In genomic region chr19:889662-890295, GRCh38 we compare ENCODE assay signal across 22 cellular contexts. TPM values are rescaled to one million over a fixed set of nuclear protein-coding genes. Genes with fewer than 3 reads are reported as not detected.
A peak's percentile ranks its signal among the peaks of the same experiment; 100 is the strongest.
DNase-seq lines count a peak whose midpoint lies in the region; ATAC-seq, FAIRE-seq and TF ChIP-seq lines count a peak whose summit lies in the region.
"Had no signal": no experiment of that assay in that cellular context is flagged by ENCODE, and none has a peak within 500 bp of the region (broad histone marks: within the 10 kb centered on the region; RNA-seq: fewer than 3 reads in every experiment).

No MANE protein-coding gene starts in this region.

- H3K4me2 ChIP-seq in HepG2 (ENCODE audit: low read depth, low read length): no peak overlapping the region

- ATAC-seq in HepG2 (no peak), right lobe of liver (no peak)
- no peak for ATAC-seq in naive thymus-derived CD8-positive, alpha-beta T cell
- ATAC-seq: PC-3 had no signal

- no peak for TF ChIP-seq POLR2A in HepG2 (IDR thresholded peaks at IDR 0.05; ENCODE audit: insufficient read depth in 1 of 2, low read depth in 2 of 2, low read length in 2 of 2)
- no peak for TF ChIP-seq POLR2A in right lobe of liver (IDR thresholded peaks at IDR 0.05)

- H3K27me3 Mint-ChIP-seq in IgD-negative memory B cell (peaks cover 2% of the 10 kb centered on the region), progenitor cell of endocrine pancreas (no peaks in the 10 kb centered on the region)
- peaks cover 0 to 3% (median 0%) of the 10 kb centered on the region in 5 donors for H3K27me3 Mint-ChIP-seq in naive thymus-derived CD8-positive, alpha-beta T cell

- POLR2A ChIA-PET in HepG2 (lab: Yijun Ruan, JAX) (no interaction called here), A673 (lab: Charles Lee; ENCODE audit: low non-redundant PET) (no interaction called here)
- POLR2A ChIA-PET in naive thymus-derived CD8-positive, alpha-beta T cell (lab: Charles Lee): interaction anchor here (0.8 to 14.3 kb wide), 5 partner anchors 16 to 29 kb away, joined by 4 to 376 read pairs (median 5); partner anchors contain the start of gene KISS1R

- no peak for TF ChIP-seq RAD21 in HepG2 (CRISPR knock-in tag; IDR thresholded peaks at IDR 0.05)

- BruUV-seq in HepG2 (replicated peaks; lab: Mats Ljungman, UMichigan): no TSS peak
- BruUV-seq in A673 (replicated peaks; lab: Mats Ljungman, UMichigan): no TSS peak

- H3K9me3 Mint-ChIP-seq in IgD-negative memory B cell (peaks cover 0 to 2% (median 0%) of the 10 kb centered on the region in 3 donors), progenitor cell of endocrine pancreas (ENCODE audit: low read depth) (no peaks in the 10 kb centered on the region)
- H3K9me3 Mint-ChIP-seq in naive thymus-derived CD8-positive, alpha-beta T cell: no peaks in the 10 kb centered on the region
- H3K9me3 Mint-ChIP-seq: CD14-positive monocyte, H9 had no signal

- intact Hi-C loops in HepG2 (cut with micrococcal nuclease; ENCODE audit: unreplicated experiment) (no loop called here), right lobe of liver (cut with DNase I) (no loop called here), A673 (cut with micrococcal nuclease; ENCODE audit: unreplicated experiment) (no loop called here)

- H3K4me3 ChIP-seq in HepG2 (replicated peaks in 1 of 3; ENCODE audit: insufficient read depth in 1 of 3, low read depth in 2 of 3, low read length in 3 of 3): no peak overlapping the region
- H3K4me3 ChIP-seq in right lobe of liver: no peak overlapping the region
- no peak overlapping the region for H3K4me3 ChIP-seq in A673 (ENCODE audit: low read depth, low read length, poor library complexity, severe bottlenecking)
- H3K4me3 ChIP-seq: SJCRH30 had no signal

- no peaks in the 10 kb centered on the region; the same call in 1 of the 2 replicates for H4K20me1 ChIP-seq in HepG2 (ENCODE audit: insufficient read depth, low read length)

- H3K27ac ChIP-seq in HepG2 (ENCODE audit: extremely low read length, insufficient read depth, low read length) (no peak overlapping the region), right lobe of liver (no peak overlapping the region), A673 (ENCODE audit: low read depth, low read length, poor library complexity, severe bottlenecking) (no peak overlapping the region)
- H3K27ac ChIP-seq: SJCRH30 had no signal

- no peak overlapping the region for H2AFZ ChIP-seq in HepG2 (ENCODE audit: low read length)

- H3K27me3 ChIP-seq in HepG2 (ENCODE audit: control insufficient read depth in 1 of 2, insufficient read depth in 2 of 2, low read length in 2 of 2) (no peaks in the 10 kb centered on the region), right lobe of liver (no peaks in the 10 kb centered on the region), A673 (replicated peaks; ENCODE audit: insufficient read depth, low read depth, low read length, poor library complexity) (no peaks in the 10 kb centered on the region)
- H3K27me3 ChIP-seq: SJCRH30 had no signal

- peaks cover 10% of the 10 kb centered on the region for H3K79me2 ChIP-seq in HepG2 (ENCODE audit: insufficient read depth, low read length)

- TF ChIP-seq CTCF in HepG2 (CRISPR knock-in tag; IDR thresholded peaks at IDR 0.05) (no peak), right lobe of liver (IDR thresholded peaks at IDR 0.05) (no peak), progenitor cell of endocrine pancreas (IDR thresholded peaks at IDR 0.05; ENCODE audit: unreplicated experiment) (no peak), A673 (conservative IDR thresholded peaks at IDR 0.05; ENCODE audit: low read depth, low read length) (no peak)

- H3K9ac ChIP-seq in HepG2 (ENCODE audit: insufficient read depth, low read depth, low read length): no peak overlapping the region

- H3K9me3 ChIP-seq in HepG2 (ENCODE audit: low read length) (no peaks in the 10 kb centered on the region), right lobe of liver (no peaks in the 10 kb centered on the region), A673 (ENCODE audit: low read depth, low read length, poor library complexity, severe bottlenecking) (no peaks in the 10 kb centered on the region)
- H3K9me3 ChIP-seq: SJCRH30 had no signal

- H3K36me3 Mint-ChIP-seq in IgD-negative memory B cell: no peaks in the 10 kb centered on the region
- H3K36me3 Mint-ChIP-seq in naive thymus-derived CD8-positive, alpha-beta T cell: peaks cover 0 to 22% (median 3%) of the 10 kb centered on the region in 3 donors
- H3K36me3 Mint-ChIP-seq in progenitor cell of endocrine pancreas (ENCODE audit: insufficient read depth): peaks cover 5% of the 10 kb centered on the region

- CTCF ChIA-PET in HepG2 (lab: Yijun Ruan, JAX; ENCODE audit: low intra/inter-chr PET ratio, low total read pairs): no interaction called here
- CTCF ChIA-PET in A673 (lab: Charles Lee): no interaction called here

- H3K36me3 ChIP-seq in HepG2 (replicated peaks in 1 of 2; ENCODE audit: control insufficient read depth in 1 of 2, insufficient read depth in 2 of 2, low read length in 2 of 2) (peaks cover 13 to 33% of the 10 kb centered on the region in 2 experiments; a peak in 4 of 5 replicates), right lobe of liver (peaks cover 0 to 9% (median 2%) of the 10 kb centered on the region in 4 donors), A673 (ENCODE audit: insufficient read depth, low read length, poor library complexity, severe bottlenecking) (peaks cover 32% of the 10 kb centered on the region)

- peak overlapping the region in 2 of 3 donors; percentile 94 to 97 for H3K27ac Mint-ChIP-seq in IgD-negative memory B cell
- peak overlapping the region in 6 of 10 donors; percentile 17 to 89 (median 69) for H3K27ac Mint-ChIP-seq in naive thymus-derived CD8-positive, alpha-beta T cell
- H3K27ac Mint-ChIP-seq in progenitor cell of endocrine pancreas: no peak overlapping the region
- H3K27ac Mint-ChIP-seq: H9 had no signal

- no peak for DNase-seq in HepG2 (ENCODE audit: low spot score)
- DNase-seq in right lobe of liver: no peak
- DNase-seq in naive thymus-derived CD8-positive, alpha-beta T cell: no peak
- DNase-seq in progenitor cell of endocrine pancreas (ENCODE audit: low spot score, unreplicated experiment): no peak
- DNase-seq in A673 (ENCODE audit: low spot score): no peak
- no peak for DNase-seq in medulla oblongata (ENCODE audit: extremely low spot score)
- DNase-seq in pons (ENCODE audit: low spot score): no peak
- DNase-seq: AML-193, DMS153, GDM1, H9, NCI-H1436, NCI-H1930, NCI-H226, NCI-H524, NCI-H82, PC-3, SJCRH30 had no signal

- no peak for FAIRE-seq in HepG2 (lab: Jason Lieb, UNC)

- TF ChIP-seq EP300 in HepG2 (IDR thresholded peaks at IDR 0.05; ENCODE audit: low read depth in 2 of 2, low read length in 2 of 2) (no peak), HepG2 (CRISPR knock-in tag; IDR thresholded peaks at IDR 0.05; ENCODE audit: borderline replicate concordance) (no peak)

- in situ Hi-C loops in HepG2 (cut with HindIII; ENCODE audit: extremely low pct_ligation_motif_present, low pct_unique_long_range_greater_than_20kb): no loop called here

- peaks cover 8 to 18% (median 10%) of the 10 kb centered on the region in 3 donors for H3K4me1 Mint-ChIP-seq in IgD-negative memory B cell
- H3K4me1 Mint-ChIP-seq in naive thymus-derived CD8-positive, alpha-beta T cell: peaks cover 6 to 42% (median 30%) of the 10 kb centered on the region in 4 donors
- H3K4me1 Mint-ChIP-seq in progenitor cell of endocrine pancreas (ENCODE audit: low read depth): peaks cover 3% of the 10 kb centered on the region

- WGBS in HepG2 (ENCODE audit: low lambda C conversion rate): 97% methylated on average over 13 of the region's 26 CpGs
- 95% methylated on average over 7 of the region's 26 CpGs for WGBS in right lobe of liver (ENCODE audit: insufficient coverage, low coverage, low lambda C conversion rate, missing lambda C conversion rate)

- H3K4me1 ChIP-seq in HepG2 (ENCODE audit: insufficient read depth, low read length) (peaks cover 9% of the 10 kb centered on the region), right lobe of liver (no peaks in the 10 kb centered on the region), A673 (ENCODE audit: insufficient read depth, low read length, poor library complexity, severe bottlenecking) (no peaks in the 10 kb centered on the region)
- H3K4me1 ChIP-seq: SJCRH30 had no signal

- H3K4me3 Mint-ChIP-seq in IgD-negative memory B cell: peak overlapping the region in 3 of 4 donors; percentile 60 to 96 (median 65)
- H3K4me3 Mint-ChIP-seq in naive thymus-derived CD8-positive, alpha-beta T cell: peak overlapping the region in 6 of 10 donors; percentile 6 to 73 (median 25)
- peak overlapping the region; percentile 31 for H3K4me3 Mint-ChIP-seq in progenitor cell of endocrine pancreas (ENCODE audit: low read depth)
- H3K4me3 Mint-ChIP-seq: CD14-positive monocyte had no signal

RNA-seq across cellular contexts. Expression of gene MED16, which starts 3.2 kb away (rescaled TPM):
- 14.8 and 18.4 TPM in 2 replicates for total RNA-seq in HepG2 (2016; rRNA removed; fragmentation: Illumina TruSeq; extraction: Trizol)
- total RNA-seq in HepG2 (2016; cell fraction: cytosol; rRNA removed; fragmentation: Illumina TruSeq; extraction: Trizol; ENCODE audit: low read depth): 6.4 and 6.7 TPM in 2 replicates
- 14.0 and 16.4 TPM in 2 replicates for total RNA-seq in HepG2 (2016; cell fraction: insoluble cytoplasmic fraction; rRNA removed; fragmentation: Illumina TruSeq; extraction: Trizol)
- total RNA-seq in HepG2 (2016; cell fraction: membrane; rRNA removed; fragmentation: Illumina TruSeq; extraction: Trizol): 12.3 and 14.3 TPM in 2 replicates
- total RNA-seq in HepG2 (2016; cell fraction: nucleus; rRNA removed; fragmentation: Illumina TruSeq; extraction: Trizol): 11.3 and 13.2 TPM in 2 replicates
- 13.3 and 16.9 TPM in 2 replicates for polyA plus RNA-seq in HepG2 (2011; rRNA removed)
- polyA plus RNA-seq in HepG2 (2011; cell fraction: cytosol; rRNA removed): 17.9 and 30.0 TPM in 2 replicates
- 45.6 and 56.5 TPM in 2 replicates for polyA plus RNA-seq in HepG2 (2011; cell fraction: nucleus; rRNA removed)
- polyA plus RNA-seq in HepG2 (2012): 19.2 and 24.7 TPM in 2 replicates
- polyA plus RNA-seq in HepG2 (2016; cell fraction: cytosol; fragmentation: Illumina TruSeq; extraction: Trizol; ENCODE audit: low read depth): 7.2 and 8.1 TPM in 2 replicates
- polyA plus RNA-seq in HepG2 (2016; cell fraction: insoluble cytoplasmic fraction; fragmentation: Illumina TruSeq; extraction: Trizol; ENCODE audit: low read depth): 21.8 and 29.1 TPM in 2 replicates
- polyA plus RNA-seq in HepG2 (2016; cell fraction: membrane; fragmentation: Illumina TruSeq; extraction: Trizol; ENCODE audit: low read depth): 15.5 and 16.0 TPM in 2 replicates
- 24.9 and 32.1 TPM in 2 replicates for polyA plus RNA-seq in HepG2 (2016; cell fraction: nucleus; fragmentation: Illumina TruSeq; extraction: Trizol; ENCODE audit: insufficient read depth, low read depth)
- 17.7 and 77.2 TPM in 2 replicates for polyA minus RNA-seq in HepG2 (2011; rRNA and poly(A)+ RNA removed; ENCODE audit: low replicate concordance)
- 45.1 and 51.0 TPM in 2 replicates for polyA minus RNA-seq in HepG2 (2011; cell fraction: cytosol; rRNA and poly(A)+ RNA removed)
- 14.5 and 15.0 TPM in 2 replicates for polyA minus RNA-seq in HepG2 (2011; cell fraction: nucleus; rRNA and poly(A)+ RNA removed)
- total RNA-seq in right lobe of liver: 10 to 100 TPM; 32.0 to 35.7 (median 33.3) TPM
- 138 TPM for polyA plus RNA-seq in IgD-negative memory B cell
- total RNA-seq in naive thymus-derived CD8-positive, alpha-beta T cell: 10 to 100 TPM; 65.9 to 68.8 TPM
- polyA plus RNA-seq in naive thymus-derived CD8-positive, alpha-beta T cell: 100 to 1,000 TPM in 1 of 3 donors, 10 to 100 TPM in 2; 54.3 to 117 (median 72.4) TPM
- total RNA-seq in progenitor cell of endocrine pancreas: 87.2 and 91.7 TPM in 2 replicates
- 83.0 and 86.3 TPM in 2 replicates for total RNA-seq in A673 (2021)

RNA-seq across cellular contexts. Expression of gene RNU6-9, which starts 3.5 kb away (rescaled TPM):
- total RNA-seq in HepG2 (2016; rRNA removed; fragmentation: Illumina TruSeq; extraction: Trizol) (under 0.01 TPM in 1 of 2 replicates, not detected in the other), right lobe of liver (not detected), progenitor cell of endocrine pancreas (not detected in 2 replicates), A673 (2021) (not detected in 2 replicates)
- total RNA-seq in HepG2 (2016; cell fraction: cytosol; rRNA removed; fragmentation: Illumina TruSeq; extraction: Trizol; ENCODE audit: low read depth): under 0.01 TPM in 2 replicates
- under 0.01 TPM in 1 of 2 replicates, not detected in the other for total RNA-seq in HepG2 (2016; cell fraction: insoluble cytoplasmic fraction; rRNA removed; fragmentation: Illumina TruSeq; extraction: Trizol)
- total RNA-seq in HepG2 (2016; cell fraction: membrane; rRNA removed; fragmentation: Illumina TruSeq; extraction: Trizol): under 0.01 TPM in 1 of 2 replicates, not detected in the other
- total RNA-seq in HepG2 (2016; cell fraction: nucleus; rRNA removed; fragmentation: Illumina TruSeq; extraction: Trizol): not detected in 2 replicates
- polyA plus RNA-seq in HepG2 (2011; rRNA removed) (not detected in 2 replicates), IgD-negative memory B cell (not detected)
- polyA plus RNA-seq in HepG2 (2011; cell fraction: cytosol; rRNA removed): not detected in 2 replicates
- polyA plus RNA-seq in HepG2 (2011; cell fraction: nucleus; rRNA removed): not detected in 2 replicates
- not detected in 2 replicates for polyA plus RNA-seq in HepG2 (2012)
- polyA plus RNA-seq in HepG2 (2016; cell fraction: cytosol; fragmentation: Illumina TruSeq; extraction: Trizol; ENCODE audit: low read depth): not detected in 2 replicates
- polyA plus RNA-seq in HepG2 (2016; cell fraction: insoluble cytoplasmic fraction; fragmentation: Illumina TruSeq; extraction: Trizol; ENCODE audit: low read depth): not detected in 2 replicates
- polyA plus RNA-seq in HepG2 (2016; cell fraction: membrane; fragmentation: Illumina TruSeq; extraction: Trizol; ENCODE audit: low read depth): not detected in 2 replicates
- polyA plus RNA-seq in HepG2 (2016; cell fraction: nucleus; fragmentation: Illumina TruSeq; extraction: Trizol; ENCODE audit: insufficient read depth, low read depth): not detected in 2 replicates
- polyA minus RNA-seq in HepG2 (2011; rRNA and poly(A)+ RNA removed; ENCODE audit: low replicate concordance): under 0.01 TPM in 1 of 2 replicates, not detected in the other
- under 0.01 TPM in 1 of 2 replicates, not detected in the other for polyA minus RNA-seq in HepG2 (2011; cell fraction: cytosol; rRNA and poly(A)+ RNA removed)
- not detected in 2 replicates for polyA minus RNA-seq in HepG2 (2011; cell fraction: nucleus; rRNA and poly(A)+ RNA removed)
- total RNA-seq in naive thymus-derived CD8-positive, alpha-beta T cell: not detected
- polyA plus RNA-seq in naive thymus-derived CD8-positive, alpha-beta T cell: not detected
- total RNA-seq: Daoy, H9, M059J, PC-3, SJCRH30 had no signal
- polyA plus RNA-seq: CD14-positive monocyte had no signal

RNA-seq across cellular contexts. Expression of gene R3HDM4, which starts 23.2 kb away (rescaled TPM):
- total RNA-seq in HepG2 (2016; rRNA removed; fragmentation: Illumina TruSeq; extraction: Trizol) (21.8 and 26.2 TPM in 2 replicates), right lobe of liver (10 to 100 TPM; 14.5 to 28.2 (median 20.5) TPM), progenitor cell of endocrine pancreas (61.4 and 63.1 TPM in 2 replicates), A673 (2021) (39.3 and 45.5 TPM in 2 replicates)
- total RNA-seq in HepG2 (2016; cell fraction: cytosol; rRNA removed; fragmentation: Illumina TruSeq; extraction: Trizol; ENCODE audit: low read depth): 17.5 and 31.0 TPM in 2 replicates
- 22.0 and 24.7 TPM in 2 replicates for total RNA-seq in HepG2 (2016; cell fraction: insoluble cytoplasmic fraction; rRNA removed; fragmentation: Illumina TruSeq; extraction: Trizol)
- 29.7 and 34.2 TPM in 2 replicates for total RNA-seq in HepG2 (2016; cell fraction: membrane; rRNA removed; fragmentation: Illumina TruSeq; extraction: Trizol)
- 16.4 and 18.7 TPM in 2 replicates for total RNA-seq in HepG2 (2016; cell fraction: nucleus; rRNA removed; fragmentation: Illumina TruSeq; extraction: Trizol)
- polyA plus RNA-seq in HepG2 (2011; rRNA removed) (26.9 and 40.4 TPM in 2 replicates), IgD-negative memory B cell (322 TPM)
- polyA plus RNA-seq in HepG2 (2011; cell fraction: cytosol; rRNA removed): 30.7 and 39.0 TPM in 2 replicates
- polyA plus RNA-seq in HepG2 (2011; cell fraction: nucleus; rRNA removed): 57.8 and 68.0 TPM in 2 replicates
- polyA plus RNA-seq in HepG2 (2012): 22.6 and 31.3 TPM in 2 replicates
- polyA plus RNA-seq in HepG2 (2016; cell fraction: cytosol; fragmentation: Illumina TruSeq; extraction: Trizol; ENCODE audit: low read depth): 24.5 and 25.3 TPM in 2 replicates
- polyA plus RNA-seq in HepG2 (2016; cell fraction: insoluble cytoplasmic fraction; fragmentation: Illumina TruSeq; extraction: Trizol; ENCODE audit: low read depth): 39.3 and 43.4 TPM in 2 replicates
- polyA plus RNA-seq in HepG2 (2016; cell fraction: membrane; fragmentation: Illumina TruSeq; extraction: Trizol; ENCODE audit: low read depth): 44.4 and 45.0 TPM in 2 replicates
- 58.7 and 76.5 TPM in 2 replicates for polyA plus RNA-seq in HepG2 (2016; cell fraction: nucleus; fragmentation: Illumina TruSeq; extraction: Trizol; ENCODE audit: insufficient read depth, low read depth)
- 15.6 and 40.4 TPM in 2 replicates for polyA minus RNA-seq in HepG2 (2011; rRNA and poly(A)+ RNA removed; ENCODE audit: low replicate concordance)
- polyA minus RNA-seq in HepG2 (2011; cell fraction: cytosol; rRNA and poly(A)+ RNA removed): 11.7 and 15.6 TPM in 2 replicates
- 8.1 and 9.8 TPM in 2 replicates for polyA minus RNA-seq in HepG2 (2011; cell fraction: nucleus; rRNA and poly(A)+ RNA removed)
- total RNA-seq in naive thymus-derived CD8-positive, alpha-beta T cell: 100 to 1,000 TPM; 179 to 184 TPM
- 100 to 1,000 TPM; 137 to 238 (median 182) TPM for polyA plus RNA-seq in naive thymus-derived CD8-positive, alpha-beta T cell

RNA-seq across cellular contexts. Expression of gene KISS1R, which starts 27.4 kb away (rescaled TPM):
- total RNA-seq in HepG2 (2016; rRNA removed; fragmentation: Illumina TruSeq; extraction: Trizol): 3.9 and 10.2 TPM in 2 replicates
- total RNA-seq in HepG2 (2016; cell fraction: cytosol; rRNA removed; fragmentation: Illumina TruSeq; extraction: Trizol; ENCODE audit: low read depth): 4.7 and 5.1 TPM in 2 replicates
- total RNA-seq in HepG2 (2016; cell fraction: insoluble cytoplasmic fraction; rRNA removed; fragmentation: Illumina TruSeq; extraction: Trizol): 3.2 and 9.6 TPM in 2 replicates
- 7.1 and 8.6 TPM in 2 replicates for total RNA-seq in HepG2 (2016; cell fraction: membrane; rRNA removed; fragmentation: Illumina TruSeq; extraction: Trizol)
- total RNA-seq in HepG2 (2016; cell fraction: nucleus; rRNA removed; fragmentation: Illumina TruSeq; extraction: Trizol): 8.2 and 8.4 TPM in 2 replicates
- polyA plus RNA-seq in HepG2 (2011; rRNA removed): 1.1 and 1.5 TPM in 2 replicates
- polyA plus RNA-seq in HepG2 (2011; cell fraction: cytosol; rRNA removed): 1.6 and 3.0 TPM in 2 replicates
- polyA plus RNA-seq in HepG2 (2011; cell fraction: nucleus; rRNA removed): 10.4 and 11.9 TPM in 2 replicates
- 2.8 and 4.0 TPM in 2 replicates for polyA plus RNA-seq in HepG2 (2012)
- polyA plus RNA-seq in HepG2 (2016; cell fraction: cytosol; fragmentation: Illumina TruSeq; extraction: Trizol; ENCODE audit: low read depth): 3.6 and 4.4 TPM in 2 replicates
- 4.2 and 5.9 TPM in 2 replicates for polyA plus RNA-seq in HepG2 (2016; cell fraction: insoluble cytoplasmic fraction; fragmentation: Illumina TruSeq; extraction: Trizol; ENCODE audit: low read depth)
- polyA plus RNA-seq in HepG2 (2016; cell fraction: membrane; fragmentation: Illumina TruSeq; extraction: Trizol; ENCODE audit: low read depth): 4.5 and 6.0 TPM in 2 replicates
- polyA plus RNA-seq in HepG2 (2016; cell fraction: nucleus; fragmentation: Illumina TruSeq; extraction: Trizol; ENCODE audit: insufficient read depth, low read depth): 15.3 and 19.1 TPM in 2 replicates
- polyA minus RNA-seq in HepG2 (2011; rRNA and poly(A)+ RNA removed; ENCODE audit: low replicate concordance): 5.9 TPM in 1 of 2 replicates, not detected in the other
- 2.4 and 3.7 TPM in 2 replicates for polyA minus RNA-seq in HepG2 (2011; cell fraction: cytosol; rRNA and poly(A)+ RNA removed)
- 0.50 and 0.77 TPM in 2 replicates for polyA minus RNA-seq in HepG2 (2011; cell fraction: nucleus; rRNA and poly(A)+ RNA removed)
- total RNA-seq in right lobe of liver: under 1 TPM in 1 of 6 experiments, not detected in 5; 0.47 TPM
- 3.9 TPM for polyA plus RNA-seq in IgD-negative memory B cell
- 1 to 10 TPM; 1.4 to 2.6 TPM for total RNA-seq in naive thymus-derived CD8-positive, alpha-beta T cell
- polyA plus RNA-seq in naive thymus-derived CD8-positive, alpha-beta T cell: under 1 TPM; 0.18 to 0.58 (median 0.52) TPM
- 5.8 and 6.1 TPM in 2 replicates for total RNA-seq in progenitor cell of endocrine pancreas
- total RNA-seq in A673 (2021): 0.20 TPM in 1 of 2 replicates, not detected in the other
- total RNA-seq: Daoy, M059J had no signal
- polyA plus RNA-seq: CD14-positive monocyte had no signal

RNA-seq across cellular contexts. Expression of gene CFD, which starts 30.3 kb away (rescaled TPM):
- 3.6 and 4.6 TPM in 2 replicates for total RNA-seq in HepG2 (2016; rRNA removed; fragmentation: Illumina TruSeq; extraction: Trizol)
- 1.4 and 2.7 TPM in 2 replicates for total RNA-seq in HepG2 (2016; cell fraction: cytosol; rRNA removed; fragmentation: Illumina TruSeq; extraction: Trizol; ENCODE audit: low read depth)
- total RNA-seq in HepG2 (2016; cell fraction: insoluble cytoplasmic fraction; rRNA removed; fragmentation: Illumina TruSeq; extraction: Trizol): 3.4 and 3.9 TPM in 2 replicates
- 1.8 and 2.7 TPM in 2 replicates for total RNA-seq in HepG2 (2016; cell fraction: membrane; rRNA removed; fragmentation: Illumina TruSeq; extraction: Trizol)
- total RNA-seq in HepG2 (2016; cell fraction: nucleus; rRNA removed; fragmentation: Illumina TruSeq; extraction: Trizol): 1.0 and 1.7 TPM in 2 replicates
- 2.3 and 3.9 TPM in 2 replicates for polyA plus RNA-seq in HepG2 (2011; rRNA removed)
- polyA plus RNA-seq in HepG2 (2011; cell fraction: cytosol; rRNA removed): 3.0 and 8.4 TPM in 2 replicates
- 5.1 and 6.2 TPM in 2 replicates for polyA plus RNA-seq in HepG2 (2011; cell fraction: nucleus; rRNA removed)
- polyA plus RNA-seq in HepG2 (2012): 3.4 and 4.4 TPM in 2 replicates
- polyA plus RNA-seq in HepG2 (2016; cell fraction: cytosol; fragmentation: Illumina TruSeq; extraction: Trizol; ENCODE audit: low read depth): 1.7 TPM in 2 replicates
- 2.4 and 5.1 TPM in 2 replicates for polyA plus RNA-seq in HepG2 (2016; cell fraction: insoluble cytoplasmic fraction; fragmentation: Illumina TruSeq; extraction: Trizol; ENCODE audit: low read depth)
- polyA plus RNA-seq in HepG2 (2016; cell fraction: membrane; fragmentation: Illumina TruSeq; extraction: Trizol; ENCODE audit: low read depth): 1.2 and 1.9 TPM in 2 replicates
- polyA plus RNA-seq in HepG2 (2016; cell fraction: nucleus; fragmentation: Illumina TruSeq; extraction: Trizol; ENCODE audit: insufficient read depth, low read depth): 2.7 and 3.3 TPM in 2 replicates
- polyA minus RNA-seq in HepG2 (2011; rRNA and poly(A)+ RNA removed; ENCODE audit: low replicate concordance): 4.8 TPM in 2 replicates
- polyA minus RNA-seq in HepG2 (2011; cell fraction: cytosol; rRNA and poly(A)+ RNA removed): 1.9 and 2.3 TPM in 2 replicates
- 0.75 and 1.9 TPM in 2 replicates for polyA minus RNA-seq in HepG2 (2011; cell fraction: nucleus; rRNA and poly(A)+ RNA removed)
- 1 to 10 TPM; 3.5 to 9.6 (median 7.8) TPM for total RNA-seq in right lobe of liver
- polyA plus RNA-seq in IgD-negative memory B cell: 6.3 TPM
- total RNA-seq in naive thymus-derived CD8-positive, alpha-beta T cell: 1 to 10 TPM; 2.4 to 3.9 TPM
- polyA plus RNA-seq in naive thymus-derived CD8-positive, alpha-beta T cell: 1 to 10 TPM; 3.6 to 10.0 (median 4.3) TPM
- total RNA-seq in progenitor cell of endocrine pancreas: 1.1 and 1.3 TPM in 2 replicates
- 1.1 and 1.4 TPM in 2 replicates for total RNA-seq in A673 (2021)
